8 cellular contexts compared by ENCODE assay signal in the genomic region with DNA sequence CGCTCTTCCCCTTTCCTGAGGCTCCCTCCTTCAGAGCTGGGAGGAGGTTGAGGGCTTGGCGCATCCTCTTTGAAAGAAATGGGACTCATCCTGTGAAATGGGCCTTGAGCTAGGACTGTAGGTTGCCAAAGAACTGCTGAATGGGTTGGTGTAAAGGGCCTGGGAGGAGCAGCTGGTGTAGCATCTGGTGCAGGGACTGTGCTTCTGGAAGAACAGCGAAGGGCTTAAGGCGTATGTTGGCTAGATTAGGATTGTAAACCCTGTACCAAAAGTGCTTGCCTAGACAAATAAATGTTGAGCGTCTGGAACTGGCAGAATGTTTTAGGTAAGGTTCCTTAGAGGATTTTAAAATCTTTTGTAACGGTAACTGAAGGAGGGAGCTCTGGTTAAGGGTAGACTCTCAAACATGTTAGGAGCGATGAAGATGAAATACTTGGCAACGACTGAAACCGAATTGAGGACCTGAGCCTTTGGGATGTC. TPM values are rescaled to one million over a fixed set of nuclear protein-coding genes. Genes with fewer than 3 reads are reported as not detected.
DNase-seq lines count a peak whose midpoint lies in the region; ATAC-seq and TF ChIP-seq lines count a peak whose summit lies in the region.

No MANE protein-coding gene starts in this region.

- WGBS in sigmoid colon, 2 donors = 0 to 2% methylated on average over 9 of the region's 9 CpGs

- H3K4me3 Mint-ChIP-seq in activated T-helper 1 cell treated with anti-CD3 and anti-CD28 coated beads, Interleukin-12 subunit alpha, Interleukin-12 subunit beta, Interleukin-2, Interleukin-4 antibody, amounts not matched to agents 30 ng/mL and 10 ng/mL and 1 ng/mL, durations not matched to agents 14 hours and 24 hours and 36 hours = peak overlapping the region; percentile 99

- H3K27ac Mint-ChIP-seq in activated T-helper 1 cell treated with anti-CD3 and anti-CD28 coated beads, Interleukin-12 subunit alpha, Interleukin-12 subunit beta, Interleukin-2, Interleukin-4 antibody, amounts not matched to agents 30 ng/mL and 10 ng/mL and 1 ng/mL, durations not matched to agents 14 hours and 24 hours and 36 hours = peak overlapping the region; percentile 100

- DNase-seq in Jurkat, Clone E6-1 (ENCODE audit: low read depth, low spot score) = no peak
- peak; percentile 14 for DNase-seq in activated T-helper 1 cell treated with anti-CD3 and anti-CD28 coated beads, Interleukin-12 subunit alpha, Interleukin-12 subunit beta, Interleukin-2, Interleukin-4 antibody, amounts not matched to agents 30 ng/mL and 10 ng/mL and 1 ng/mL, durations not matched to agents 14 hours and 24 hours and 36 hours (ENCODE audit: low spot score)
- DNase-seq in left ventricle myocardium inferior (no peak), sigmoid colon (no peak), HuH-7.5 (ENCODE audit: low spot score) (no peak)
- DNase-seq in stimulated activated naive CD4-positive, alpha-beta T cell treated with Interleukin-2 at 50 U/mL for 16 hours (lab: John Stamatoyannopoulos, UW) = no peak

- H3K36me3 Mint-ChIP-seq in activated T-helper 1 cell treated with anti-CD3 and anti-CD28 coated beads, Interleukin-12 subunit alpha, Interleukin-12 subunit beta, Interleukin-2, Interleukin-4 antibody, amounts not matched to agents 30 ng/mL and 10 ng/mL and 1 ng/mL, durations not matched to agents 14 hours and 24 hours and 36 hours (ENCODE audit: low read depth) = peaks cover 23% of the 10 kb centered on the region

- H3K27me3 ChIP-seq in left ventricle myocardium inferior (ENCODE audit: low read depth) (no peaks in the 10 kb centered on the region), sigmoid colon (no peaks in the 10 kb centered on the region)

- peaks cover 3% of the 10 kb centered on the region for H3K36me3 ChIP-seq in left ventricle myocardium inferior
- no peaks in the 10 kb centered on the region for H3K36me3 ChIP-seq in sigmoid colon

- H3K27ac ChIP-seq in left ventricle myocardium inferior (replicated peaks) = peak overlapping the region; percentile 97
- peak overlapping the region; percentile 86 to 97 (median 91) for H3K27ac ChIP-seq in sigmoid colon

- peak; percentile 28 for ATAC-seq in GM21576 (IDR thresholded peaks at IDR 0.05; ENCODE audit: unreplicated experiment)

- H3K9me3 ChIP-seq in left ventricle myocardium inferior (replicated peaks) (peaks cover 7% of the 10 kb centered on the region), sigmoid colon (no peaks in the 10 kb centered on the region)

- H3K4me1 ChIP-seq in left ventricle myocardium inferior (peaks cover 72% of the 10 kb centered on the region), sigmoid colon (peaks cover 0 to 50% (median 32%) of the 10 kb centered on the region in 4 donors)

- peak overlapping the region; percentile 97 for H3K4me3 ChIP-seq in GM08714 (ENCODE audit: low read length)
- H3K4me3 ChIP-seq in Jurkat, Clone E6-1 (ENCODE audit: low read length) = peak overlapping the region; percentile 91
- peak overlapping the region; percentile 93 for H3K4me3 ChIP-seq in left ventricle myocardium inferior
- H3K4me3 ChIP-seq in sigmoid colon = peak overlapping the region; percentile 59 to 73 (median 69)

- TF ChIP-seq CTCF in left ventricle myocardium inferior (IDR thresholded peaks at IDR 0.05; ENCODE audit: borderline replicate concordance) = no peak
- TF ChIP-seq CTCF in sigmoid colon (IDR thresholded peaks at IDR 0.05) = no peak

- no peak for TF ChIP-seq POLR2A in sigmoid colon (IDR thresholded peaks at IDR 0.05)

- no peaks in the 10 kb centered on the region for H3K27me3 Mint-ChIP-seq in activated T-helper 1 cell treated with anti-CD3 and anti-CD28 coated beads, Interleukin-12 subunit alpha, Interleukin-12 subunit beta, Interleukin-2, Interleukin-4 antibody, amounts not matched to agents 30 ng/mL and 10 ng/mL and 1 ng/mL, durations not matched to agents 14 hours and 24 hours and 36 hours (ENCODE audit: insufficient read depth)

- peaks cover 61% of the 10 kb centered on the region for H3K4me1 Mint-ChIP-seq in activated T-helper 1 cell treated with anti-CD3 and anti-CD28 coated beads, Interleukin-12 subunit alpha, Interleukin-12 subunit beta, Interleukin-2, Interleukin-4 antibody, amounts not matched to agents 30 ng/mL and 10 ng/mL and 1 ng/mL, durations not matched to agents 14 hours and 24 hours and 36 hours (ENCODE audit: low read depth)

- intact Hi-C loops in activated T-helper 1 cell treated with anti-CD3 and anti-CD28 coated beads, Interleukin-12 subunit alpha, Interleukin-12 subunit beta, Interleukin-2, Interleukin-4 antibody, amounts not matched to agents 30 ng/mL and 10 ng/mL and 1 ng/mL, durations not matched to agents 14 hours and 24 hours and 36 hours (cut with micrococcal nuclease) = loop anchor here (1.0 to 10.0 kb wide), 9 partner anchors 25 to 1207 kb away; partner anchors contain the start of genes HACD1, NSUN6, PTER and RSU1
- intact Hi-C loops in left ventricle myocardium inferior (cut with micrococcal nuclease) = no loop called here
- intact Hi-C loops in sigmoid colon (cut with DNase I) = loop anchor here (1.0 to 5.0 kb wide), 2 partner anchors 28 to 37 kb away; no protein-coding TSS in a partner anchor

- TF ChIP-seq EP300 in sigmoid colon (IDR thresholded peaks at IDR 0.05) = no peak

- peaks cover 8% of the 10 kb centered on the region for H3K9me3 Mint-ChIP-seq in activated T-helper 1 cell treated with anti-CD3 and anti-CD28 coated beads, Interleukin-12 subunit alpha, Interleukin-12 subunit beta, Interleukin-2, Interleukin-4 antibody, amounts not matched to agents 30 ng/mL and 10 ng/mL and 1 ng/mL, durations not matched to agents 14 hours and 24 hours and 36 hours

RNA-seq across cellular contexts. Expression of gene STAM, which starts 0.6 kb away (rescaled TPM):
- 27.7 TPM for polyA plus RNA-seq in Jurkat, Clone E6-1 (2012; ENCODE audit: insufficient read depth, insufficient read length)
- 23.3 and 26.8 TPM in 2 replicates for total RNA-seq in activated T-helper 1 cell treated with anti-CD3 and anti-CD28 coated beads, Interleukin-12 subunit alpha, Interleukin-12 subunit beta, Interleukin-2, Interleukin-4 antibody, amounts not matched to agents 30 ng/mL and 10 ng/mL and 1 ng/mL, durations not matched to agents 14 hours and 24 hours and 36 hours
- total RNA-seq in left ventricle myocardium inferior (21.3 TPM), sigmoid colon (10 to 100 TPM; 13.7 to 19.3 (median 16.8) TPM)
- 1 to 10 TPM; 5.4 to 8.9 (median 8.6) TPM for polyA plus RNA-seq in sigmoid colon

RNA-seq across cellular contexts. Expression of gene HACD1, which starts 27.4 kb away (rescaled TPM):
- polyA plus RNA-seq in Jurkat, Clone E6-1 (2012; ENCODE audit: insufficient read depth, insufficient read length) = 62.4 TPM
- total RNA-seq in activated T-helper 1 cell treated with anti-CD3 and anti-CD28 coated beads, Interleukin-12 subunit alpha, Interleukin-12 subunit beta, Interleukin-2, Interleukin-4 antibody, amounts not matched to agents 30 ng/mL and 10 ng/mL and 1 ng/mL, durations not matched to agents 14 hours and 24 hours and 36 hours = 0.80 and 1.5 TPM in 2 replicates
- total RNA-seq in left ventricle myocardium inferior = 173 TPM
- 10 to 100 TPM; 45.1 to 85.3 (median 79.0) TPM for total RNA-seq in sigmoid colon
- polyA plus RNA-seq in sigmoid colon = 1 to 10 TPM in 2 of 3 donors, not detected in 1; 3.0 to 3.2 TPM

Comparison
In these comparisons a context has a peak if more than half of its experiments do, and no peak if none do; other contexts are left out.
1. RNA of gene HACD1, which starts 27.4 kb away (total RNA-seq): 173 TPM in left ventricle myocardium inferior (single experiment) and 45.1 to 85.3 TPM in sigmoid colon; 0.80 to 1.5 TPM in activated T-helper 1 cell treated with anti-CD3 and anti-CD28 coated beads, Interleukin-12 subunit alpha, Interleukin-12 subunit beta, Interleukin-2, Interleukin-4 antibody, amounts not matched to agents 30 ng/mL and 10 ng/mL and 1 ng/mL, durations not matched to agents 14 hours and 24 hours and 36 hours; every median in the first group is over 10 times any median in the second.
2. Peak in every context shown above with its lines, with median percentiles within 50 percentile points of each other: H3K4me3 ChIP-seq.